ENCODE assay signal across 9 cellular contexts in genomic region chr3:180594631-180595348, GRCh38. TPM values are rescaled to one million over a fixed set of nuclear protein-coding genes. Genes with fewer than 3 reads are reported as not detected.
DNase-seq lines count a peak whose midpoint lies in the region; ATAC-seq and TF ChIP-seq lines count a peak whose summit lies in the region.
"Had no signal": no experiment of that assay in that cellular context is flagged by ENCODE, and none has a peak within 500 bp of the region (broad histone marks: within the 10 kb centered on the region; RNA-seq: fewer than 3 reads in every experiment).

No MANE protein-coding gene starts in this region.

- H3K79me2 ChIP-seq in mammary epithelial cell (ENCODE audit: insufficient read depth, low read length), result no peaks in the 10 kb centered on the region

- no peak overlapping the region for H3K9ac ChIP-seq in mammary epithelial cell (ENCODE audit: insufficient read depth, low read length)
- H3K9ac ChIP-seq: BLaER1 had no signal

- DNase-seq in NCI-H2107 treated with DMSO at 0.1 percent for 48 hours (lab: John Stamatoyannopoulos, UW; ENCODE audit: unreplicated experiment), result peak; percentile 94
- no peak for DNase-seq in NCI-H2107 (lab: John Stamatoyannopoulos, UW)
- DNase-seq in NCI-H2196 (lab: John Stamatoyannopoulos, UW; ENCODE audit: unreplicated experiment), result peak; percentile 58
- peak; percentile 56 for DNase-seq in mammary epithelial cell
- peak; percentile 64 for DNase-seq in renal cortical epithelial cell (ENCODE audit: low read depth)
- no peak for DNase-seq in testis
- no peak for DNase-seq in tibial artery

- no peak overlapping the region for H3K4me2 ChIP-seq in mammary epithelial cell (ENCODE audit: insufficient read depth, low read depth, low read length)
- H3K4me2 ChIP-seq: BLaER1 had no signal

- CTCF ChIA-PET in mammary epithelial cell (lab: Charles Lee; ENCODE audit: low non-redundant PET), result interaction anchor here (0.6 to 0.7 kb wide), 7 partner anchors 115 to 860 kb away, joined by 3 to 7 read pairs (median 4); no protein-coding TSS in a partner anchor

- H4K20me1 ChIP-seq in mammary epithelial cell (ENCODE audit: insufficient read depth, low read length), result no peaks in the 10 kb centered on the region
- H4K20me1 ChIP-seq: BLaER1 had no signal

- H3K4me3 ChIP-seq in mammary epithelial cell (replicated peaks in 1 of 3; ENCODE audit: insufficient read depth in 1 of 3, low read depth in 2 of 3, low read length in 3 of 3) (no peak overlapping the region), testis (no peak overlapping the region), tibial artery (no peak overlapping the region)
- H3K4me3 ChIP-seq: BLaER1 had no signal

- in situ Hi-C loops in mammary epithelial cell (cut with MboI; ENCODE audit: low sequenced_read_pairs in 2 of 2), result loop anchor here (5.0 to 25.0 kb wide), 3 partner anchors 507 to 780 kb away; no protein-coding TSS in a partner anchor

- no peaks in the 10 kb centered on the region for H3K27me3 ChIP-seq in mammary epithelial cell (ENCODE audit: insufficient read depth, low read length)
- no peaks in the 10 kb centered on the region for H3K27me3 ChIP-seq in testis
- H3K27me3 ChIP-seq in tibial artery, result peaks cover 0 to 15% of the 10 kb centered on the region in 2 donors
- H3K27me3 ChIP-seq: BLaER1 had no signal

- peak; percentile 74 for ATAC-seq in HG02759 (IDR thresholded peaks at IDR 0.05; ENCODE audit: unreplicated experiment)

- no peaks in the 10 kb centered on the region for H3K36me3 ChIP-seq in mammary epithelial cell (ENCODE audit: insufficient read depth, low read length)
- H3K36me3 ChIP-seq in testis (ENCODE audit: low read depth, missing control alignments), result no peaks in the 10 kb centered on the region
- H3K36me3 ChIP-seq in tibial artery, result no peaks in the 10 kb centered on the region
- H3K36me3 ChIP-seq: BLaER1 had no signal

- H2AFZ ChIP-seq in mammary epithelial cell (ENCODE audit: low read depth, low read length), result peak overlapping the region; percentile 28

- H3K9me3 ChIP-seq in mammary epithelial cell (replicated peaks; ENCODE audit: insufficient read depth, low read length) (no peaks in the 10 kb centered on the region), testis (no peaks in the 10 kb centered on the region), tibial artery (no peaks in the 10 kb centered on the region)
- H3K9me3 ChIP-seq: BLaER1 had no signal

- peaks cover 7% of the 10 kb centered on the region for H3K4me1 ChIP-seq in mammary epithelial cell (ENCODE audit: insufficient read depth, low read length)
- no peaks in the 10 kb centered on the region for H3K4me1 ChIP-seq in testis
- H3K4me1 ChIP-seq in tibial artery, result no peaks in the 10 kb centered on the region
- H3K4me1 ChIP-seq: BLaER1 had no signal

- TF ChIP-seq CTCF in mammary epithelial cell (conservative IDR thresholded peaks at IDR 0.05 in 1 of 2, IDR thresholded peaks at IDR 0.05 in 1 of 2; ENCODE audit: extremely low read depth in 1 of 2, insufficient read depth in 1 of 2, low read depth in 1 of 2, low read length in 2 of 2) (peak; percentile 60 to 76), testis (IDR thresholded peaks at IDR 0.05) (no peak), tibial artery (IDR thresholded peaks at IDR 0.05) (no peak)

- intact Hi-C loops in mammary epithelial cell (cut with micrococcal nuclease), result loop anchor here (1.0 to 10.0 kb wide), 6 partner anchors 180 to 826 kb away; partner anchors contain the start of gene PEX5L
- intact Hi-C loops in testis (cut with DNase I; ENCODE audit: low total_unique reads), result no loop called here
- intact Hi-C loops in tibial artery (cut with DNase I; ENCODE audit: low total_unique reads), result no loop called here

- dilution Hi-C loops in mammary epithelial cell (cut with HindIII; ENCODE audit: low sequenced_read_pairs), result no loop called here

- H3K27ac ChIP-seq in mammary epithelial cell (ENCODE audit: insufficient read depth, low read depth, low read length) (no peak overlapping the region), testis (no peak overlapping the region), tibial artery (no peak overlapping the region)
- H3K27ac ChIP-seq: BLaER1 had no signal

- no TSS peak for BruUV-seq in mammary epithelial cell (replicated peaks; lab: Mats Ljungman, UMichigan)

- TF ChIP-seq POLR2A in testis (IDR thresholded peaks at IDR 0.05), result no peak

RNA-seq across cellular contexts. Expression of gene TTC14, which starts 7.2 kb away (rescaled TPM):
- total RNA-seq in mammary epithelial cell (10 to 100 TPM; 31.0 to 37.0 TPM), renal cortical epithelial cell (22.4 and 78.5 TPM in 2 replicates), testis (10 to 100 TPM; 79.6 to 79.9 TPM)
- polyA plus RNA-seq in mammary epithelial cell (12.9 TPM), testis (ENCODE audit: insufficient read depth, low read depth, low replicate concordance) (18.6 TPM)
- 30.9 TPM for polyA minus RNA-seq in mammary epithelial cell

Comparison
In these comparisons a context has a peak if more than half of its experiments do, and no peak if none do; other contexts are left out.
1. DNase-seq: peak in NCI-H2107 treated with DMSO at 0.1 percent for 48 hours (single experiment), NCI-H2196 (single experiment), mammary epithelial cell (single experiment) and renal cortical epithelial cell (single experiment); none in NCI-H2107 (single experiment), testis (single experiment) and tibial artery (0 of 2).
2. CTCF ChIP-seq: peak in mammary epithelial cell (2 of 2); none in testis (0 of 3) and tibial artery (0 of 2).